Comparison of ENCODE assay signal across 8 cellular contexts in genomic region chr16:3690470-3690918, GRCh38. TPM values are rescaled to one million over a fixed set of nuclear protein-coding genes. Genes with fewer than 3 reads are reported as not detected.
A peak's percentile ranks its signal among the peaks of the same experiment; 100 is the strongest.
DNase-seq lines count a peak whose midpoint lies in the region; ATAC-seq and TF ChIP-seq lines count a peak whose summit lies in the region.

No MANE protein-coding gene starts in this region.

- intact Hi-C loops in CD4-positive, alpha-beta memory T cell (cut with micrococcal nuclease) = loop anchor here (1.0 kb wide), 1 partner anchor 190 kb away; the partner anchor contains the start of gene CREBBP
- intact Hi-C loops in left cardiac atrium (cut with DNase I) (loop anchor here (2.0 to 5.0 kb wide), 2 partner anchors 188 to 192 kb away; partner anchors contain the start of gene CREBBP (in 1 of the 2)), psoas muscle (cut with DNase I) (loop anchor here (2.0 to 5.0 kb wide), 2 partner anchors 62 to 190 kb away; partner anchors contain the start of gene CREBBP (in 1 of the 2)), upper lobe of right lung (cut with DNase I) (no loop called here)

- peaks cover 7% of the 10 kb centered on the region for H3K4me1 ChIP-seq in CD4-positive, alpha-beta memory T cell (ENCODE audit: insufficient read depth, low read length)
- H3K4me1 ChIP-seq in psoas muscle = peaks cover 30% of the 10 kb centered on the region
- H3K4me1 ChIP-seq in upper lobe of right lung = peaks cover 12% of the 10 kb centered on the region

- peak; percentile 74 to 81 (median 79) for DNase-seq in CD4-positive, alpha-beta memory T cell
- DNase-seq in NCI-H1436 (lab: John Stamatoyannopoulos, UW) = peak; percentile 74
- peak; percentile 59 to 85 (median 72) for DNase-seq in T-helper 2 cell
- DNase-seq in amniotic stem cell (lab: John Stamatoyannopoulos, UW) = peak; percentile 90
- DNase-seq in left cardiac atrium = peak; percentile 91
- peak; percentile 91 to 96 for DNase-seq in psoas muscle
- DNase-seq in upper lobe of right lung = peak; percentile 92

- peaks cover 6 to 14% (median 9%) of the 10 kb centered on the region in 4 donors for H3K4me1 Mint-ChIP-seq in CD4-positive, alpha-beta memory T cell

- H3K4me3 Mint-ChIP-seq in CD4-positive, alpha-beta memory T cell = peak overlapping the region in 3 of 8 donors; percentile 47 to 70 (median 62)

- no peak overlapping the region for H3K4me3 ChIP-seq in CD4-positive, alpha-beta memory T cell (ENCODE audit: low read length in 2 of 2)
- H3K4me3 ChIP-seq in psoas muscle (peak overlapping the region; percentile 46), upper lobe of right lung (peak overlapping the region; percentile 43)

- H3K27ac ChIP-seq in CD4-positive, alpha-beta memory T cell (ENCODE audit: low read depth, low read length) = no peak overlapping the region
- peak overlapping the region; percentile 52 for H3K27ac ChIP-seq in psoas muscle
- no peak overlapping the region for H3K27ac ChIP-seq in upper lobe of right lung

- H3K9me3 Mint-ChIP-seq in CD4-positive, alpha-beta memory T cell = no peaks in the 10 kb centered on the region

- ATAC-seq in GM21786 (IDR thresholded peaks at IDR 0.05; ENCODE audit: unreplicated experiment) (peak; percentile 74), left cardiac atrium (peak; percentile 94 to 96), psoas muscle (peak; percentile 94 to 98 (median 96)), upper lobe of right lung (peak; percentile 99)

- WGBS in psoas muscle, 3 donors = 4 to 12% (median 8%) methylated on average over 18 of the region's 18 CpGs

- peaks cover 30 to 36% of the 10 kb centered on the region in 2 donors for H3K36me3 Mint-ChIP-seq in CD4-positive, alpha-beta memory T cell

- no peaks in the 10 kb centered on the region for H3K27me3 ChIP-seq in CD4-positive, alpha-beta memory T cell (ENCODE audit: insufficient read depth, low read length)
- H3K27me3 ChIP-seq in psoas muscle (ENCODE audit: insufficient read depth in 3 of 3, low read length in 2 of 3) (no peaks in the 10 kb centered on the region), upper lobe of right lung (no peaks in the 10 kb centered on the region)

- H3K27ac Mint-ChIP-seq in CD4-positive, alpha-beta memory T cell = peak overlapping the region in 6 of 7 donors; percentile 20 to 77 (median 40)

- H3K9me3 ChIP-seq in CD4-positive, alpha-beta memory T cell (ENCODE audit: control insufficient read depth in 1 of 2, low read length in 2 of 2) = no peaks in the 10 kb centered on the region
- H3K9me3 ChIP-seq in psoas muscle (no peaks in the 10 kb centered on the region), upper lobe of right lung (no peaks in the 10 kb centered on the region)

- POLR2A ChIA-PET in CD4-positive, alpha-beta memory T cell (lab: Charles Lee; ENCODE audit: partially characterized antibody) = interaction anchor here (1.7 kb wide), 1 partner anchor 27 kb away, joined by 5 read pairs; the partner anchor contains the start of gene TRAP1

- no peaks in the 10 kb centered on the region for H3K27me3 Mint-ChIP-seq in CD4-positive, alpha-beta memory T cell

- peaks cover 12% of the 10 kb centered on the region for H3K36me3 ChIP-seq in CD4-positive, alpha-beta memory T cell (ENCODE audit: insufficient read depth, low read length)
- peaks cover 4 to 44% of the 10 kb centered on the region in 2 donors for H3K36me3 ChIP-seq in psoas muscle (ENCODE audit: insufficient read depth in 1 of 2, low read depth in 1 of 2)
- peaks cover 26% of the 10 kb centered on the region for H3K36me3 ChIP-seq in upper lobe of right lung

- CTCF ChIA-PET in CD4-positive, alpha-beta memory T cell (lab: Charles Lee; ENCODE audit: partially characterized antibody) = interaction anchor here (1.0 to 2.3 kb wide), 13 partner anchors 9 to 249 kb away, joined by 3 to 9 read pairs (median 4); no protein-coding TSS in a partner anchor

- peak; percentile 96 for TF ChIP-seq CTCF in psoas muscle (IDR thresholded peaks at IDR 0.05)
- TF ChIP-seq CTCF in upper lobe of right lung (IDR thresholded peaks at IDR 0.05) = peak; percentile 93

RNA-seq across cellular contexts. Expression of gene TRAP1, which starts 26.8 kb away (rescaled TPM):
- 100 to 1,000 TPM; 101 to 111 TPM for total RNA-seq in CD4-positive, alpha-beta memory T cell
- polyA plus RNA-seq in CD4-positive, alpha-beta memory T cell = 10 to 100 TPM; 56.4 to 59.2 TPM
- total RNA-seq in left cardiac atrium = 100 to 1,000 TPM in 1 of 2 donors, 10 to 100 TPM in 1; 85.7 to 120 TPM
- 100 to 1,000 TPM; 112 to 162 (median 142) TPM for total RNA-seq in psoas muscle
- polyA plus RNA-seq in psoas muscle = 100 to 1,000 TPM in 2 of 3 donors, 10 to 100 TPM in 1; 98.1 to 122 (median 112) TPM
- total RNA-seq in upper lobe of right lung = 67.0 TPM

RNA-seq across cellular contexts. Expression of gene DNASE1, which starts 36.0 kb away (rescaled TPM):
- total RNA-seq in CD4-positive, alpha-beta memory T cell = 10 to 100 TPM; 51.2 to 59.9 TPM
- polyA plus RNA-seq in CD4-positive, alpha-beta memory T cell = 1 to 10 TPM in 1 of 2 donors, not detected in 1; 7.7 TPM
- total RNA-seq in left cardiac atrium = 1 to 10 TPM; 3.0 to 5.8 TPM
- 1 to 10 TPM; 1.6 to 7.3 (median 2.6) TPM for total RNA-seq in psoas muscle
- 1 to 10 TPM in 2 of 3 donors, under 1 TPM in 1; 0.46 to 5.4 (median 5.2) TPM for polyA plus RNA-seq in psoas muscle
- 18.4 TPM for total RNA-seq in upper lobe of right lung

Comparison
In these comparisons a context has a peak if more than half of its experiments do, and no peak if none do; other contexts are left out.
1. H3K4me3 ChIP-seq: peak in psoas muscle (single experiment) and upper lobe of right lung (single experiment); none in CD4-positive, alpha-beta memory T cell (0 of 2).
2. Peak in every context shown above with its lines, with median percentiles within 50 percentile points of each other: DNase-seq and ATAC-seq.